Comparison of ENCODE assay signal across 12 cellular contexts in the genomic region with DNA sequence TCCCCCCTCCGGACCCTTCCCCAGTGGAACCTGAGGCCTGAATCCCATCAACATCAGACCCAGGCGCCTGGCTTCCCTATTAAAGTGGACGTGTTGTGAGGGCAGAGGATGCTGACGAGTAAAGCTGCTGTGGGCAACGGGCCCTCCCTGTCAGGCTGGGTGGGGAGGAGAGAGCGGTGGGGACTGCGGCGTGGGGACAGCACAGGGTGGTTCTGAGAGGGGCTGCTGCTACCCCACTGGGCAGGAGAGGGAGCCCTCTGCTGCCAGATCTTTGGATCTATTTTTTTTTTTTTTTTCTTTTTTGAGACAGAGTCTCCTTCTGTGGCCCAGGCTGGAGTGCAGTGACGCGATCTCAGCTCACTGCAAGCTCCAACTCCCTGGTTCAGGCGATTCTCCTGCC. TPM values are rescaled to one million over a fixed set of nuclear protein-coding genes. Genes with fewer than 3 reads are reported as not detected.
DNase-seq lines count a peak whose midpoint lies in the region; ATAC-seq and TF ChIP-seq lines count a peak whose summit lies in the region.
"Had no signal": no experiment of that assay in that cellular context is flagged by ENCODE, and none has a peak within 500 bp of the region (broad histone marks: within the 10 kb centered on the region; RNA-seq: fewer than 3 reads in every experiment).

No MANE protein-coding gene starts in this region.

- H2BK120ac ChIP-seq in mesendoderm (ENCODE audit: low read depth, low read length) = no peak overlapping the region

- ATAC-seq in esophagus mucosa = no peak
- ATAC-seq: natural killer cell treated with Interleukin-12 subunit alpha and Interleukin-12 subunit beta and Interleukin-15 and Interleukin-18, amount 100 ng/mL, for 72 hours; T-helper 17 cell had no signal

- in situ Hi-C loops in transverse colon (cut with MboI; ENCODE audit: low pct_ligation_motif_present in 1 of 4, low pct_unique_long_range_greater_than_20kb in 1 of 4, low sequenced_read_pairs in 3 of 4) = no loop called here

- no peaks in the 10 kb centered on the region for H3K79me2 ChIP-seq in mesendoderm (ENCODE audit: control insufficient read depth, insufficient read depth, low read length)

- no peak overlapping the region for H2BK15ac ChIP-seq in mesendoderm (replicated peaks; ENCODE audit: low read depth)

- no TSS peak for BruUV-seq in Calu3 (replicated peaks; lab: Mats Ljungman, UMichigan)

- intact Hi-C loops in Calu3 (cut with micrococcal nuclease; ENCODE audit: unreplicated experiment) (no loop called here), esophagus muscularis mucosa (cut with DNase I) (no loop called here), transverse colon (cut with DNase I; ENCODE audit: low total_unique reads) (no loop called here)

- no peaks in the 10 kb centered on the region for H3K36me3 Mint-ChIP-seq in Calu3 (ENCODE audit: insufficient read depth, unreplicated experiment)
- H3K36me3 Mint-ChIP-seq: activated naive CD8-positive, alpha-beta T cell; natural killer cell treated with Interleukin-12 subunit alpha and Interleukin-12 subunit beta and Interleukin-15 and Interleukin-18, amount 100 ng/mL, for 72 hours had no signal

- no peak overlapping the region for H3K9ac ChIP-seq in mesendoderm (ENCODE audit: low read length)

- H3K4ac ChIP-seq in mesendoderm (ENCODE audit: low read depth, low read length) = no peak overlapping the region

- H2AK5ac ChIP-seq in mesendoderm (ENCODE audit: low read length) = no peak overlapping the region

- TF ChIP-seq EP300 in esophagus muscularis mucosa (IDR thresholded peaks at IDR 0.05) (no peak), transverse colon (IDR thresholded peaks at IDR 0.05; ENCODE audit: low read depth) (no peak)

- H3K4me1 Mint-ChIP-seq in Calu3 (ENCODE audit: low read depth, unreplicated experiment) = no peaks in the 10 kb centered on the region

- no peak for TF ChIP-seq POLR2A in esophagus muscularis mucosa (IDR thresholded peaks at IDR 0.05; ENCODE audit: low read depth)
- TF ChIP-seq POLR2A in transverse colon (IDR thresholded peaks at IDR 0.05) = no peak

- H3K27me3 ChIP-seq in mesendoderm (ENCODE audit: insufficient read depth, low read length, poor library complexity) (no peaks in the 10 kb centered on the region), esophagus muscularis mucosa (peaks cover 0 to 36% (median 0%) of the 10 kb centered on the region in 4 donors), transverse colon (peaks cover 8% of the 10 kb centered on the region)

- H3K27ac ChIP-seq in HEK293 (ENCODE audit: extremely low read depth, low read depth, low read length) (no peak overlapping the region), mesendoderm (ENCODE audit: low read depth, low read length) (no peak overlapping the region), esophagus muscularis mucosa (replicated peaks in 1 of 4) (no peak overlapping the region), transverse colon (no peak overlapping the region)

- no CpG with 5 or more reads among the region's 11 CpGs for WGBS in mesendoderm (ENCODE audit: extremely low coverage, insufficient coverage, low lambda C conversion rate)
- 48% methylated on average over 7 of the region's 11 CpGs for WGBS in esophagus muscularis mucosa
- WGBS in transverse colon (ENCODE audit: low coverage in 1 of 2), 2 donors = 58 to 80% methylated on average over 2 to 11 of the region's 11 CpGs

- no peak overlapping the region for H3K23ac ChIP-seq in mesendoderm (ENCODE audit: low read length)

- no peak overlapping the region for H3K27ac Mint-ChIP-seq in Calu3 (ENCODE audit: unreplicated experiment)
- H3K27ac Mint-ChIP-seq: activated naive CD8-positive, alpha-beta T cell; natural killer cell treated with Interleukin-12 subunit alpha and Interleukin-12 subunit beta and Interleukin-15 and Interleukin-18, amount 100 ng/mL, for 72 hours; T-helper 17 cell had no signal

- peaks cover 17% of the 10 kb centered on the region for H3K27me3 Mint-ChIP-seq in Calu3 (ENCODE audit: unreplicated experiment)
- H3K27me3 Mint-ChIP-seq: activated naive CD8-positive, alpha-beta T cell had no signal

- H3K4me3 Mint-ChIP-seq in Calu3 (ENCODE audit: low read depth, unreplicated experiment) = no peak overlapping the region
- H3K4me3 Mint-ChIP-seq: activated naive CD8-positive, alpha-beta T cell; natural killer cell treated with Interleukin-12 subunit alpha and Interleukin-12 subunit beta and Interleukin-15 and Interleukin-18, amount 100 ng/mL, for 72 hours; T-helper 17 cell had no signal

- H2BK5ac ChIP-seq in mesendoderm (ENCODE audit: low read length) = no peak overlapping the region

- no peak overlapping the region for H4K5ac ChIP-seq in mesendoderm (ENCODE audit: low read length)

- TF ChIP-seq CTCF in Calu3 (IDR thresholded peaks at IDR 0.05; ENCODE audit: unreplicated experiment) (peak; percentile 42), HEK293 (tag by site-specific recombination; IDR thresholded peaks at IDR 0.05) (peak; percentile 41; the same call in 1 of the 2 replicates), WI38 (IDR thresholded peaks at IDR 0.05; ENCODE audit: low read depth, low read length) (0 out of 2 replicates have a peak, but pooled peaks have one; percentile 15), esophagus muscularis mucosa (IDR thresholded peaks at IDR 0.05) (no peak), transverse colon (IDR thresholded peaks at IDR 0.05) (no peak)

- no peak overlapping the region for H3K18ac ChIP-seq in mesendoderm (ENCODE audit: low read length)

- CTCF ChIA-PET in Calu3 (lab: Charles Lee) (interaction anchor here (0.6 to 1.2 kb wide), 5 partner anchors 11 to 83 kb away, joined by 3 to 4 read pairs (median 3); no protein-coding TSS in a partner anchor), HEK293 (lab: Yijun Ruan, JAX) (interaction anchor here (0.7 kb wide), 3 partner anchors 18 to 440 kb away, joined by 3 to 5 read pairs (median 3); no protein-coding TSS in a partner anchor)

- no peaks in the 10 kb centered on the region for H3K79me1 ChIP-seq in mesendoderm (ENCODE audit: low read length)

- H4K8ac ChIP-seq in mesendoderm (ENCODE audit: low read depth, low read length) = no peak overlapping the region

- H3K4me2 ChIP-seq in mesendoderm (ENCODE audit: low read length) = no peak overlapping the region

- H3K4me3 ChIP-seq in HEK293 (ENCODE audit: low read depth, low read length) = no peak overlapping the region
- no peak overlapping the region for H3K4me3 ChIP-seq in WI38 (ENCODE audit: low read depth, low read length)
- no peak overlapping the region for H3K4me3 ChIP-seq in mesendoderm (ENCODE audit: low read length)
- no peak overlapping the region for H3K4me3 ChIP-seq in esophagus muscularis mucosa
- H3K4me3 ChIP-seq in transverse colon = no peak overlapping the region

- POLR2A ChIA-PET in HEK293 (lab: Yijun Ruan, JAX) = no interaction called here

- H3K4me1 ChIP-seq in HEK293 (ENCODE audit: control insufficient read depth, insufficient read depth, low read length) = no peaks in the 10 kb centered on the region
- H3K4me1 ChIP-seq in mesendoderm (ENCODE audit: control insufficient read depth, low read depth, low read length) = no peaks in the 10 kb centered on the region
- no peaks in the 10 kb centered on the region for H3K4me1 ChIP-seq in esophagus muscularis mucosa
- H3K4me1 ChIP-seq in transverse colon = no peaks in the 10 kb centered on the region

- no peak overlapping the region for H3K56ac ChIP-seq in mesendoderm (ENCODE audit: low read length)

- peak; percentile 37 for DNase-seq in Calu3
- peak; percentile 41 for DNase-seq in mesendoderm
- DNase-seq in esophagus muscularis mucosa (ENCODE audit: extremely low spot score) = no peak
- DNase-seq in activated CD4-positive, alpha-beta T cell treated with anti-CD3 and anti-CD28 coated beads for 1 hour = no peak
- no peak for DNase-seq in transverse colon
- DNase-seq: T-helper 17 cell had no signal

- H3K9me3 ChIP-seq in HEK293 (ENCODE audit: control insufficient read depth, insufficient read depth, low read depth, low read length) = no peaks in the 10 kb centered on the region
- H3K9me3 ChIP-seq in esophagus muscularis mucosa = no peaks in the 10 kb centered on the region
- H3K9me3 ChIP-seq in transverse colon = no peaks in the 10 kb centered on the region

- H3K9me3 Mint-ChIP-seq in Calu3 (ENCODE audit: low read depth, unreplicated experiment) = no peaks in the 10 kb centered on the region
- H3K9me3 Mint-ChIP-seq: natural killer cell treated with Interleukin-12 subunit alpha and Interleukin-12 subunit beta and Interleukin-15 and Interleukin-18, amount 100 ng/mL, for 72 hours had no signal

- H3K36me3 ChIP-seq in HEK293 (ENCODE audit: control insufficient read depth in 2 of 2, insufficient read depth in 1 of 2, low read length in 2 of 2) (no peaks in the 10 kb centered on the region), mesendoderm (ENCODE audit: control insufficient read depth, insufficient read depth, low read length) (no peaks in the 10 kb centered on the region), esophagus muscularis mucosa (no peaks in the 10 kb centered on the region), transverse colon (no peaks in the 10 kb centered on the region)

TF ChIP-seq in HEK293, 187 proteins besides CTCF, POLR2A, EP300 and RAD21:
- no peak for TF ChIP-seq ZNF350 (tag by site-specific recombination; IDR thresholded peaks at IDR 0.05)
- peak; percentile 51 for TF ChIP-seq ZNF654 (tag by site-specific recombination; IDR thresholded peaks at IDR 0.05; ENCODE audit: low read depth)

RNA-seq across cellular contexts. Expression of a gene that starts 5.9 kb away (rescaled TPM):
- not detected in 2 replicates for total RNA-seq in Calu3 (2022)
- polyA plus RNA-seq in mesendoderm (2013, experiment 1 of 2) = 0.06 TPM
- polyA plus RNA-seq in mesendoderm (2013, experiment 2 of 2) = not detected
- total RNA-seq in esophagus mucosa = not detected
- total RNA-seq in esophagus muscularis mucosa = not detected
- total RNA-seq in transverse colon = not detected
- total RNA-seq: glomerular endothelial cell; natural killer cell treated with Interleukin-12 subunit alpha and Interleukin-12 subunit beta and Interleukin-15 and Interleukin-18, amount 100 ng/mL, for 72 hours; T-helper 17 cell had no signal

RNA-seq across cellular contexts. Expression of a gene that starts 20.8 kb away (rescaled TPM):
- total RNA-seq in Calu3 (2022) (47.5 and 49.6 TPM in 2 replicates), esophagus mucosa (9.6 TPM), esophagus muscularis mucosa (10 to 100 TPM; 18.9 to 33.6 (median 28.2) TPM), transverse colon (10 to 100 TPM; 15.3 to 25.1 (median 18.7) TPM)
- 24.9 TPM for polyA plus RNA-seq in mesendoderm (2013, experiment 1 of 2)
- 22.2 TPM for polyA plus RNA-seq in mesendoderm (2013, experiment 2 of 2)

Comparison
In these comparisons a context has a peak if more than half of its experiments do, and no peak if none do; other contexts are left out.
1. DNase-seq: peak in Calu3 (single experiment) and mesendoderm (single experiment); none in esophagus muscularis mucosa (single experiment), activated CD4-positive, alpha-beta T cell treated with anti-CD3 and anti-CD28 coated beads for 1 hour (single experiment) and transverse colon (single experiment).
2. CTCF ChIP-seq: peak in Calu3 (single experiment), HEK293 (single experiment) and WI38 (single experiment); none in esophagus muscularis mucosa (0 of 3) and transverse colon (0 of 5).